Comparison of ENCODE assay signal across 1 cellular context in the genomic region with DNA sequence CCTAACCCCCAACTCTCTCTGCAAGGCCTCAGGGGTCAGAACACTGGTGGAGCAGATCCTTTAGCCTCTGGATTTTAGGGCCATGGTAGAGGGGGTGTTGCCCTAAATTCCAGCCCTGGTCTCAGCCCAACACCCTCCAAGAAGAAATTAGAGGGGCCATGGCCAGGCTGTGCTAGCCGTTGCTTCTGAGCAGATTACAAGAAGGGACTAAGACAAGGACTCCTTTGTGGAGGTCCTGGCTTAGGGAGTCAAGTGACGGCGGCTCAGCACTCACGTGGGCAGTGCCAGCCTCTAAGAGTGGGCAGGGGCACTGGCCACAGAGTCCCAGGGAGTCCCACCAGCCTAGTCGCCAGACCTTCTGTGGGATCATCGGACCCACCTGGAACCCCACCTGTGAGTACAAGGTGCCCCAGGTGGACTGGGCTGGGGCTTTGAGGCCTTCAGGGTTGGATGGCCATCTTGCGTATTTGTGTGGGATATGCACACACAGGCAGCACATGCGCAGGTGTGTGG.
A peak's percentile ranks its signal among the peaks of the same experiment; 100 is the strongest.
TF ChIP-seq lines count a peak whose summit lies in the region.

BEST1 (plus strand) TSS at position 317 of the 513 bp plus-strand sequence. CDS start 1,456 bp downstream, outside the sequence.

TF ChIP-seq in K562, 482 proteins besides CTCF, POLR2A, EP300 and RAD21 (continued from another document and continues in another):
- TF ChIP-seq, protein P1, sequence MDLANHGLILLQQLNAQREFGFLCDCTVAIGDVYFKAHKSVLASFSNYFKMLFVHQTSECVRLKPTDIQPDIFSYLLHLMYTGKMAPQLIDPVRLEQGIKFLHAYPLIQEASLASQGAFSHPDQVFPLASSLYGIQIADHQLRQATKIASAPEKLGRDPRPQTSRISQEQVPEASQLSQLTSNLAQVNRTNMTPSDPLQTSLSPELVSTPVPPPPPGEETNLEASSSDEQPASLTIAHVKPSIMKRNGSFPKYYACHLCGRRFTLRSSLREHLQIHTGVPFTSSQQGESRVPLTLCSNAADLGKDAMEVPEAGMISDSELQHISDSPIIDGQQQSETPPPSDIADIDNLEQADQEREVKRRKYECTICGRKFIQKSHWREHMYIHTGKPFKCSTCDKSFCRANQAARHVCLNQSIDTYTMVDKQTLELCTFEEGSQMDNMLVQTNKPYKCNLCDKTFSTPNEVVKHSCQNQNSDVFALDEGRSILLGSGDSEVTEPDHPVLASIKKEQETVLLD (IDR thresholded peaks at IDR 0.05) = no peak
- TF ChIP-seq TFAP4 (CRISPR knock-in tag; IDR thresholded peaks at IDR 0.05; ENCODE audit: borderline replicate concordance) = no peak
- no peak for TF ChIP-seq E4F1 (CRISPR knock-in tag; IDR thresholded peaks at IDR 0.05; ENCODE audit: borderline replicate concordance)
- no peak for TF ChIP-seq SNIP1 (IDR thresholded peaks at IDR 0.05; ENCODE audit: low read depth)
- no peak for TF ChIP-seq ZNF318 (IDR thresholded peaks at IDR 0.05; ENCODE audit: borderline replicate concordance in 1 of 2, low read depth in 1 of 2)
- TF ChIP-seq, protein P2, sequence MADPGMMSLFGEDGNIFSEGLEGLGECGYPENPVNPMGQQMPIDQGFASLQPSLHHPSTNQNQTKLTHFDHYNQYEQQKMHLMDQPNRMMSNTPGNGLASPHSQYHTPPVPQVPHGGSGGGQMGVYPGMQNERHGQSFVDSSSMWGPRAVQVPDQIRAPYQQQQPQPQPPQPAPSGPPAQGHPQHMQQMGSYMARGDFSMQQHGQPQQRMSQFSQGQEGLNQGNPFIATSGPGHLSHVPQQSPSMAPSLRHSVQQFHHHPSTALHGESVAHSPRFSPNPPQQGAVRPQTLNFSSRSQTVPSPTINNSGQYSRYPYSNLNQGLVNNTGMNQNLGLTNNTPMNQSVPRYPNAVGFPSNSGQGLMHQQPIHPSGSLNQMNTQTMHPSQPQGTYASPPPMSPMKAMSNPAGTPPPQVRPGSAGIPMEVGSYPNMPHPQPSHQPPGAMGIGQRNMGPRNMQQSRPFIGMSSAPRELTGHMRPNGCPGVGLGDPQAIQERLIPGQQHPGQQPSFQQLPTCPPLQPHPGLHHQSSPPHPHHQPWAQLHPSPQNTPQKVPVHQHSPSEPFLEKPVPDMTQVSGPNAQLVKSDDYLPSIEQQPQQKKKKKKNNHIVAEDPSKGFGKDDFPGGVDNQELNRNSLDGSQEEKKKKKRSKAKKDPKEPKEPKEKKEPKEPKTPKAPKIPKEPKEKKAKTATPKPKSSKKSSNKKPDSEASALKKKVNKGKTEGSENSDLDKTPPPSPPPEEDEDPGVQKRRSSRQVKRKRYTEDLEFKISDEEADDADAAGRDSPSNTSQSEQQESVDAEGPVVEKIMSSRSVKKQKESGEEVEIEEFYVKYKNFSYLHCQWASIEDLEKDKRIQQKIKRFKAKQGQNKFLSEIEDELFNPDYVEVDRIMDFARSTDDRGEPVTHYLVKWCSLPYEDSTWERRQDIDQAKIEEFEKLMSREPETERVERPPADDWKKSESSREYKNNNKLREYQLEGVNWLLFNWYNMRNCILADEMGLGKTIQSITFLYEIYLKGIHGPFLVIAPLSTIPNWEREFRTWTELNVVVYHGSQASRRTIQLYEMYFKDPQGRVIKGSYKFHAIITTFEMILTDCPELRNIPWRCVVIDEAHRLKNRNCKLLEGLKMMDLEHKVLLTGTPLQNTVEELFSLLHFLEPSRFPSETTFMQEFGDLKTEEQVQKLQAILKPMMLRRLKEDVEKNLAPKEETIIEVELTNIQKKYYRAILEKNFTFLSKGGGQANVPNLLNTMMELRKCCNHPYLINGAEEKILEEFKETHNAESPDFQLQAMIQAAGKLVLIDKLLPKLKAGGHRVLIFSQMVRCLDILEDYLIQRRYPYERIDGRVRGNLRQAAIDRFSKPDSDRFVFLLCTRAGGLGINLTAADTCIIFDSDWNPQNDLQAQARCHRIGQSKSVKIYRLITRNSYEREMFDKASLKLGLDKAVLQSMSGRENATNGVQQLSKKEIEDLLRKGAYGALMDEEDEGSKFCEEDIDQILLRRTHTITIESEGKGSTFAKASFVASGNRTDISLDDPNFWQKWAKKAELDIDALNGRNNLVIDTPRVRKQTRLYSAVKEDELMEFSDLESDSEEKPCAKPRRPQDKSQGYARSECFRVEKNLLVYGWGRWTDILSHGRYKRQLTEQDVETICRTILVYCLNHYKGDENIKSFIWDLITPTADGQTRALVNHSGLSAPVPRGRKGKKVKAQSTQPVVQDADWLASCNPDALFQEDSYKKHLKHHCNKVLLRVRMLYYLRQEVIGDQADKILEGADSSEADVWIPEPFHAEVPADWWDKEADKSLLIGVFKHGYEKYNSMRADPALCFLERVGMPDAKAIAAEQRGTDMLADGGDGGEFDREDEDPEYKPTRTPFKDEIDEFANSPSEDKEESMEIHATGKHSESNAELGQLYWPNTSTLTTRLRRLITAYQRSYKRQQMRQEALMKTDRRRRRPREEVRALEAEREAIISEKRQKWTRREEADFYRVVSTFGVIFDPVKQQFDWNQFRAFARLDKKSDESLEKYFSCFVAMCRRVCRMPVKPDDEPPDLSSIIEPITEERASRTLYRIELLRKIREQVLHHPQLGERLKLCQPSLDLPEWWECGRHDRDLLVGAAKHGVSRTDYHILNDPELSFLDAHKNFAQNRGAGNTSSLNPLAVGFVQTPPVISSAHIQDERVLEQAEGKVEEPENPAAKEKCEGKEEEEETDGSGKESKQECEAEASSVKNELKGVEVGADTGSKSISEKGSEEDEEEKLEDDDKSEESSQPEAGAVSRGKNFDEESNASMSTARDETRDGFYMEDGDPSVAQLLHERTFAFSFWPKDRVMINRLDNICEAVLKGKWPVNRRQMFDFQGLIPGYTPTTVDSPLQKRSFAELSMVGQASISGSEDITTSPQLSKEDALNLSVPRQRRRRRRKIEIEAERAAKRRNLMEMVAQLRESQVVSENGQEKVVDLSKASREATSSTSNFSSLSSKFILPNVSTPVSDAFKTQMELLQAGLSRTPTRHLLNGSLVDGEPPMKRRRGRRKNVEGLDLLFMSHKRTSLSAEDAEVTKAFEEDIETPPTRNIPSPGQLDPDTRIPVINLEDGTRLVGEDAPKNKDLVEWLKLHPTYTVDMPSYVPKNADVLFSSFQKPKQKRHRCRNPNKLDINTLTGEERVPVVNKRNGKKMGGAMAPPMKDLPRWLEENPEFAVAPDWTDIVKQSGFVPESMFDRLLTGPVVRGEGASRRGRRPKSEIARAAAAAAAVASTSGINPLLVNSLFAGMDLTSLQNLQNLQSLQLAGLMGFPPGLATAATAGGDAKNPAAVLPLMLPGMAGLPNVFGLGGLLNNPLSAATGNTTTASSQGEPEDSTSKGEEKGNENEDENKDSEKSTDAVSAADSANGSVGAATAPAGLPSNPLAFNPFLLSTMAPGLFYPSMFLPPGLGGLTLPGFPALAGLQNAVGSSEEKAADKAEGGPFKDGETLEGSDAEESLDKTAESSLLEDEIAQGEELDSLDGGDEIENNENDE (IDR thresholded peaks at IDR 0.05; ENCODE audit: low read depth, low read length) = no peak
- no peak for TF ChIP-seq PCBP2 (IDR thresholded peaks at IDR 0.05; ENCODE audit: low read depth, low read length, poor library complexity, severe bottlenecking)
- TF ChIP-seq, protein P3, sequence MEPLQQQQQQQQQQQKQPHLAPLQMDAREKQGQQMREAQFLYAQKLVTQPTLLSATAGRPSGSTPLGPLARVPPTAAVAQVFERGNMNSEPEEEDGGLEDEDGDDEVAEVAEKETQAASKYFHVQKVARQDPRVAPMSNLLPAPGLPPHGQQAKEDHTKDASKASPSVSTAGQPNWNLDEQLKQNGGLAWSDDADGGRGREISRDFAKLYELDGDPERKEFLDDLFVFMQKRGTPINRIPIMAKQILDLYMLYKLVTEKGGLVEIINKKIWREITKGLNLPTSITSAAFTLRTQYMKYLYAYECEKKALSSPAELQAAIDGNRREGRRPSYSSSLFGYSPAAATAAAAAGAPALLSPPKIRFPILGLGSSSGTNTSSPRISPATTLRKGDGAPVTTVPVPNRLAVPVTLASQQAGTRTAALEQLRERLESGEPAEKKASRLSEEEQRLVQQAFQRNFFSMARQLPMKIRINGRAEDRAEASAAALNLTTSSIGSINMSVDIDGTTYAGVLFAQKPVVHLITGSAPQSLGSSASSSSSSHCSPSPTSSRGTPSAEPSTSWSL (CRISPR knock-in tag; IDR thresholded peaks at IDR 0.05; ENCODE audit: borderline replicate concordance) = 0 out of 2 replicates have a peak, but pooled peaks have one; percentile 13
- TF ChIP-seq FOXK1 (CRISPR knock-in tag; IDR thresholded peaks at IDR 0.05; ENCODE audit: borderline replicate concordance) = no peak
- TF ChIP-seq ZFP1 (CRISPR knock-in tag; IDR thresholded peaks at IDR 0.05) = 0 out of 2 replicates have a peak, but pooled peaks have one; percentile 58
- no peak for TF ChIP-seq ZNF212 (CRISPR knock-in tag; IDR thresholded peaks at IDR 0.05)
- TF ChIP-seq ZKSCAN1 (IDR thresholded peaks at IDR 0.05; ENCODE audit: low read depth, low read length) = no peak
- TF ChIP-seq NFE2 (IDR thresholded peaks at IDR 0.05; ENCODE audit: low read depth) = no peak
- TF ChIP-seq HDAC6 (IDR thresholded peaks at IDR 0.05; ENCODE audit: low read depth, low read length) = no peak
- TF ChIP-seq DDX20 (tag; IDR thresholded peaks at IDR 0.05; ENCODE audit: low read depth) = no peak
- TF ChIP-seq ZC3H11A (IDR thresholded peaks at IDR 0.05; ENCODE audit: low read depth, low read length) = no peak
